In the genomic region with DNA sequence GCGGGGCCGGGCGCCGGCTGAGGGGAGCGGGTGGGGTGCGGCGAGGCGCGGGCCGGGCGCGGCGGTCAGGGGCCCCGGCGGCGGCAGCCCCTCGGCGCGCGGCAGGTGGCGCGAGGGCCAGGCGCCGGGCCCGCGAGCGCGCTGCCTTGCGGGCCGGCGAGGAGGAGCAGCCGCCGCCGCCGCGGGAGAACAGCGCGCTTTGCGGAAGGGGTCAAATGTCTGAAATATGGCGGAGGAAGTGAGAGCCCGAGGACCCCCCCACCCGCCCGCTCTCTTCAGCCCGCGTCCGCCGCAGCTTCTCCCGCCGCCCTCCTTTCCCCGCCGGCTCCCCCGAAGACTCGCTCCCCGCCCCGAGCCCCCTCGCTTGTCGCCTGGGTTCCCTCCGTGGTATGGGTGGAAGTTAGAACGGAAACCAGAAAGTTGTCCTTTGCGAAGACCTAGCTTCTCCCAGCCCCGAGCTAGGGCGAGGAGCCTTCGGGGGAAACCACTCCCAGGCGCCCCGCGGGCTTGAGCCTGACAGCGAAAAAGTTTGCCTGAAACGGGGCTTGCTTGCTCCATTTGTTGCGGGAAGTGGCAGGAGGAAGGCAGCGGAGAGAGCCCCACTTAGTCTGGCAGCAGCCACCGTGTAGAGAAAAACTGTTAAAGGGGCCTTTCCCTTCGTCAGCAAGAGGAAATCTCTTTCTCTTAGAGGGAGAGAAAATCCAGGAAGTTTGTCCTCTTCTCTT, we compare ENCODE assay signal across 1 cellular context.
TF ChIP-seq lines count a peak whose summit lies in the region.

No MANE protein-coding gene starts in this region.

TF ChIP-seq in GM23338, 12 proteins besides CTCF, POLR2A, EP300 and RAD21 (continued from another document):
- TF ChIP-seq JUNB (IDR thresholded peaks at IDR 0.05; ENCODE audit: unreplicated experiment) = no peak
- TF ChIP-seq, protein P1, sequence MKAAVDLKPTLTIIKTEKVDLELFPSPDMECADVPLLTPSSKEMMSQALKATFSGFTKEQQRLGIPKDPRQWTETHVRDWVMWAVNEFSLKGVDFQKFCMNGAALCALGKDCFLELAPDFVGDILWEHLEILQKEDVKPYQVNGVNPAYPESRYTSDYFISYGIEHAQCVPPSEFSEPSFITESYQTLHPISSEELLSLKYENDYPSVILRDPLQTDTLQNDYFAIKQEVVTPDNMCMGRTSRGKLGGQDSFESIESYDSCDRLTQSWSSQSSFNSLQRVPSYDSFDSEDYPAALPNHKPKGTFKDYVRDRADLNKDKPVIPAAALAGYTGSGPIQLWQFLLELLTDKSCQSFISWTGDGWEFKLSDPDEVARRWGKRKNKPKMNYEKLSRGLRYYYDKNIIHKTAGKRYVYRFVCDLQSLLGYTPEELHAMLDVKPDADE (IDR thresholded peaks at IDR 0.05) = no peak
